ENCODE assay signal across 18 cellular contexts in genomic region chr6:151900256-151900655, GRCh38.
"Had no signal": no experiment of that assay in that cellular context is flagged by ENCODE, and none has a peak within 500 bp of the region (broad histone marks: within the 10 kb centered on the region; RNA-seq: fewer than 3 reads in every experiment).

No MANE protein-coding gene starts in this region.

- H3K27ac ChIP-seq: left lung, right atrium auricular region, thoracic aorta had no signal

- H3K4me1 ChIP-seq: left lung, right atrium auricular region had no signal

- ATAC-seq: activated CD8-positive, alpha-beta T cell treated with anti-CD3 and anti-CD28 coated beads, Interleukin-2, amount 10 ng/mL, durations not matched to agents 7 days and 5 days; activated naive CD4-positive, alpha-beta T cell treated with anti-CD3 and anti-CD28 coated beads, Interleukin-2, amount 50 U/mL, for 72 hours; activated T-helper 17 cell treated with anti-CD3 and anti-CD28 coated beads, Interleukin-2, amount 50 U/mL, for 72 hours; left lung; natural killer cell had no signal

- DNase-seq: activated CD4-positive, alpha-beta T cell treated with anti-CD3 and anti-CD28 coated beads for 1 hour; activated CD4-positive, alpha-beta T cell treated with anti-CD3 and anti-CD28 coated beads, Interleukin-2, amount 50 U/mL, for 1 hour; activated CD8-positive, alpha-beta T cell treated with anti-CD3 and anti-CD28 coated beads, Interleukin-2, amount 10 ng/mL, durations not matched to agents 7 days and 5 days; activated T-cell treated with anti-CD3 and anti-CD28 coated beads, Interleukin-2, amount 50 U/mL, for 24 hours; aorta; central memory CD4-positive, alpha-beta T cell; erythroblast; foreskin melanocyte; kidney glomerular epithelial cell; left lung; natural killer cell; stimulated activated CD4-positive, alpha-beta T cell treated with anti-CD3 and anti-CD28 coated beads, Interleukin-4, amount 100 ng/mL, for 24 hours; stimulated activated naive CD4-positive, alpha-beta T cell treated with Interleukin-2 at 50 U/mL for 16 hours; T-helper 9 cell had no signal

- H3K4me3 ChIP-seq: left lung, right atrium auricular region, thoracic aorta had no signal

- H3K27me3 ChIP-seq: left lung, right atrium auricular region had no signal

- H3K36me3 ChIP-seq: left lung, right atrium auricular region, thoracic aorta had no signal
